In the genomic region with DNA sequence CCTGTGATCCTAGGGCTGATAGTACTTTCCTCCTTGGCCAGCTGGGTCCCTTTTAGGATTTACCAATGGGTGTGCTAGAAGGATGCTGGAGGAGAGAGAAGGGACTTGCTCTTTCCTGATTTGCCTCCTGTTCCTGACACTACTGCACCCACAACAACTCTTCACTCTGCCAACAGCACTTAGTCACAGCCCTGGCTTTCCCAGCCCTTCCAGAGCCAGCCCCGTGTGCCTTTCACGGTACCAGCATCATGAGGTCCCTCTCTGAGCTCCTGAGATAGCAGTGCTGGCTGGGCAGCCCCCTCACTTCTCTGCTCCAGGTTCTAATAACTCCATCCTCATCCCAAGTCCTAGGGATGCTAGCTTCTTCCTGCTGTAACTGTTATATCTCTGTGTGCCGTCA, we compare ENCODE assay signal across 19 cellular contexts.
"Had no signal": no experiment of that assay in that cellular context is flagged by ENCODE, and none has a peak within 500 bp of the region (broad histone marks: within the 10 kb centered on the region; RNA-seq: fewer than 3 reads in every experiment).

No MANE protein-coding gene starts in this region.

- H3K4me3 ChIP-seq: left lung, right atrium auricular region, thyroid gland, uterus had no signal

- H3K4me1 Mint-ChIP-seq: activated CD4-positive, alpha-beta T cell treated with anti-CD3 and anti-CD28 coated beads, Interleukin-2, amount 10 ng/mL, durations not matched to agents 24 days and 14 days; activated naive CD8-positive, alpha-beta T cell treated with anti-CD3 and anti-CD28 coated beads for 36 hours; natural killer cell; stimulated activated naive B cell treated with anti-CD40 and anti-IgM and Interleukin-4, amounts not matched to agents 10 μg/mL and 1 μg/mL and 100 μg/mL, for 72 hours had no signal

- FAIRE-seq: TTC549 had no signal

- H3K4me3 Mint-ChIP-seq: activated CD4-positive, alpha-beta T cell treated with anti-CD3 and anti-CD28 coated beads, Interleukin-2, amount 10 ng/mL, durations not matched to agents 24 days and 14 days; activated CD8-positive, alpha-beta T cell treated with anti-CD3 and anti-CD28 coated beads, Interleukin-2, amount 10 ng/mL, durations not matched to agents 7 days and 5 days; activated naive CD8-positive, alpha-beta T cell treated with anti-CD3 and anti-CD28 coated beads for 36 hours; effector memory CD8-positive, alpha-beta T cell; natural killer cell; stimulated activated naive B cell treated with anti-CD40 and anti-IgM and Interleukin-4, amounts not matched to agents 10 μg/mL and 1 μg/mL and 100 μg/mL, for 72 hours had no signal

- H3K36me3 ChIP-seq: left lung, right atrium auricular region, thyroid gland, uterus had no signal

- H3K9me3 ChIP-seq: left lung, right atrium auricular region, thyroid gland, uterus had no signal

- H3K4me1 ChIP-seq: left lung, right atrium auricular region, uterus had no signal

- H3K27me3 ChIP-seq: right atrium auricular region, thyroid gland, uterus had no signal

- H3K9me3 Mint-ChIP-seq: activated CD4-positive, alpha-beta T cell treated with anti-CD3 and anti-CD28 coated beads, Interleukin-2, amount 10 ng/mL, durations not matched to agents 24 days and 14 days; activated naive CD8-positive, alpha-beta T cell treated with anti-CD3 and anti-CD28 coated beads for 36 hours; effector memory CD8-positive, alpha-beta T cell; natural killer cell; stimulated activated naive B cell treated with anti-CD40 and anti-IgM and Interleukin-4, amounts not matched to agents 10 μg/mL and 1 μg/mL and 100 μg/mL, for 72 hours had no signal

- ATAC-seq: activated CD8-positive, alpha-beta T cell treated with anti-CD3 and anti-CD28 coated beads, Interleukin-2, amount 10 ng/mL, durations not matched to agents 7 days and 5 days; effector memory CD8-positive, alpha-beta T cell; natural killer cell; stimulated activated naive B cell treated with anti-CD40 and anti-IgM and Interleukin-4, amounts not matched to agents 10 μg/mL and 1 μg/mL and 100 μg/mL, for 72 hours had no signal

- H3K36me3 Mint-ChIP-seq: activated naive CD8-positive, alpha-beta T cell treated with anti-CD3 and anti-CD28 coated beads for 36 hours; natural killer cell; stimulated activated naive B cell treated with anti-CD40 and anti-IgM and Interleukin-4, amounts not matched to agents 10 μg/mL and 1 μg/mL and 100 μg/mL, for 72 hours had no signal

- H3K27ac ChIP-seq: left lung, right atrium auricular region, thyroid gland, uterus had no signal

- H3K27ac Mint-ChIP-seq: activated CD4-positive, alpha-beta T cell treated with anti-CD3 and anti-CD28 coated beads, Interleukin-2, amount 10 ng/mL, durations not matched to agents 24 days and 14 days; activated CD8-positive, alpha-beta T cell treated with anti-CD3 and anti-CD28 coated beads, Interleukin-2, amount 10 ng/mL, durations not matched to agents 7 days and 5 days; activated naive CD8-positive, alpha-beta T cell treated with anti-CD3 and anti-CD28 coated beads for 36 hours; effector memory CD8-positive, alpha-beta T cell; natural killer cell; stimulated activated naive B cell treated with anti-CD40 and anti-IgM and Interleukin-4, amounts not matched to agents 10 μg/mL and 1 μg/mL and 100 μg/mL, for 72 hours had no signal

- DNase-seq: activated CD4-positive, alpha-beta T cell treated with anti-CD3 and anti-CD28 coated beads, Interleukin-2, amount 10 ng/mL, durations not matched to agents 24 days and 14 days; activated CD4-positive, CD25-positive, alpha-beta regulatory T cell; activated CD8-positive, alpha-beta memory T cell treated with anti-CD3 and anti-CD28 coated beads, Interleukin-2, amount 50 U/mL, for 4 hours; activated CD8-positive, alpha-beta T cell treated with anti-CD3 and anti-CD28 coated beads, Interleukin-2, amount 10 ng/mL, durations not matched to agents 7 days and 5 days; activated gamma-delta T cell; activated naive CD8-positive, alpha-beta T cell treated with anti-CD3 and anti-CD28 coated beads for 36 hours; activated T-cell treated with anti-CD3 and anti-CD28 coated beads, Interleukin-2, amount 50 U/mL, for 48 hours; cerebellar nuclear complex; effector memory CD8-positive, alpha-beta T cell; islet precursor cell; left lung; natural killer cell; stimulated activated CD4-positive, alpha-beta T cell treated with anti-CD3 and anti-CD28 coated beads, Interleukin-15, amount 100 ng/mL, for 24 hours; stimulated activated CD4-positive, alpha-beta T cell treated with anti-CD3 and anti-CD28 coated beads, Interleukin-4, amount 100 ng/mL, for 1 hour; stimulated activated naive B cell treated with anti-CD40 and anti-IgM and Interleukin-4, amounts not matched to agents 10 μg/mL and 1 μg/mL and 100 μg/mL, for 72 hours; thyroid gland; uterus had no signal
